Comparison of ENCODE assay signal across 11 cellular contexts in the genomic region with DNA sequence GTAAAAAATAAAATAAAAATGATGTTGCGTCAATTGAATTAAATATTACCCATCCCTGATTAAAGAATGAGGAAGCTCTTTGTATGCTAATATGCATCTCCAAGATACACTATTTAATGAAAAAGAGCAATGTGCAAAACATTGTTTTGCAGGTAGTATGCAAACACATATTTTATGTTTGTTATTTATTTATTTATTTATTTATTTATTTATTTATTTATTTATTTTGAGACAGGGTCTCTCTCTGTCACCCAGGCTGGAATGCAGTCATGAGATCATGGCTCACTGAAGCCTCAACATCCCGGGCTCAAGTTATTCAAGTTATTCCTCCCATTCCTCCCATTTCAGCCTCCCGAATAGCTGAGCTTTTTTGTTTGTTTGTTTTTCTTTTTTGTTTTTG. TPM values are rescaled to one million over a fixed set of nuclear protein-coding genes. Genes with fewer than 3 reads are reported as not detected.
"Had no signal": no experiment of that assay in that cellular context is flagged by ENCODE, and none has a peak within 500 bp of the region (broad histone marks: within the 10 kb centered on the region; RNA-seq: fewer than 3 reads in every experiment).

No MANE protein-coding gene starts in this region.

- H3K4me3 ChIP-seq: GM23338, K562 had no signal

- DNase-seq: H9, HCEC 1CT, HFFc6, IMR-90, KG1 had no signal

- FAIRE-seq: H1, H54, HTR-8/SVneo, K562 had no signal

- H2AFZ ChIP-seq: GM23338 had no signal

- H3K4me2 ChIP-seq: GM23338 had no signal

RNA-seq across cellular contexts. Expression of a gene that starts 7.2 kb away (rescaled TPM):
- total RNA-seq: HT-29, IMR-90 had no signal
